In the genomic region with DNA sequence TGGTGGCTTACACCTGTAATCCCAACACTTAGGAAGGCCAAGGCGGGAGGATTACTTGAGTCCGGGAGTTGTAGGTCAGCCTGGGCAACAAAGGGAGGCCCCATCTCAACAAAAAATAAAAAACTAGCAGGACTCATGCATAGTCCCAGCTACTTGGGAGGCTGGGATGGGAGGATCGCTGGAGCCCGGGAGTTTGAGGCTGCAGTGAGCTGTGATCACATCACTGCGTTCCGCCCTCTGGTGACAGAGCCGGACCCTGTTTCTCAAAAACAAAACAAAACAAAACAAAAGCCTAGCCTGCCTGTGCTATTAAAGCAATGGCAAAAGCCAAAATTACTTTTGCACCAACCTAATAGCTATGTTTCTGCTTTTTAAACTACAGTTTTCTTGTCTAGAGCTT, we compare ENCODE assay signal across 1 cellular context.
TF ChIP-seq lines count a peak whose summit lies in the region.

No MANE protein-coding gene starts in this region.

TF ChIP-seq in H1, 55 proteins besides CTCF, POLR2A, EP300 and RAD21:
- TF ChIP-seq POU5F1 (IDR thresholded peaks at IDR 0.05; ENCODE audit: low read depth, low read length) (no peak), CBX8 (IDR thresholded peaks at IDR 0.05; ENCODE audit: borderline replicate concordance, low read depth, low read length) (no peak), CEBPB (IDR thresholded peaks at IDR 0.05; ENCODE audit: low read depth, low read length) (no peak), BACH1 (IDR thresholded peaks at IDR 0.05; ENCODE audit: low read length) (no peak), TBP (IDR thresholded peaks at IDR 0.05; ENCODE audit: low read depth, low read length) (no peak), TCF12 (IDR thresholded peaks at IDR 0.05; ENCODE audit: low read depth, low read length) (no peak), ZNF274 (IDR thresholded peaks at IDR 0.05; ENCODE audit: borderline replicate concordance, extremely low read depth, low read length) (no peak), GABPA (IDR thresholded peaks at IDR 0.05; ENCODE audit: borderline replicate concordance, insufficient read depth, low read length) (no peak), JUN (IDR thresholded peaks at IDR 0.05; ENCODE audit: low read depth, low read length) (no peak), BCL11A (IDR thresholded peaks at IDR 0.05; ENCODE audit: low read depth in 2 of 2, low read length in 2 of 2) (no peak)
- TF ChIP-seq, protein P1, sequence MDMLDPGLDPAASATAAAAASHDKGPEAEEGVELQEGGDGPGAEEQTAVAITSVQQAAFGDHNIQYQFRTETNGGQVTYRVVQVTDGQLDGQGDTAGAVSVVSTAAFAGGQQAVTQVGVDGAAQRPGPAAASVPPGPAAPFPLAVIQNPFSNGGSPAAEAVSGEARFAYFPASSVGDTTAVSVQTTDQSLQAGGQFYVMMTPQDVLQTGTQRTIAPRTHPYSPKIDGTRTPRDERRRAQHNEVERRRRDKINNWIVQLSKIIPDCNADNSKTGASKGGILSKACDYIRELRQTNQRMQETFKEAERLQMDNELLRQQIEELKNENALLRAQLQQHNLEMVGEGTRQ (IDR thresholded peaks at IDR 0.05; ENCODE audit: low read length) = no peak
- TF ChIP-seq, protein P2, sequence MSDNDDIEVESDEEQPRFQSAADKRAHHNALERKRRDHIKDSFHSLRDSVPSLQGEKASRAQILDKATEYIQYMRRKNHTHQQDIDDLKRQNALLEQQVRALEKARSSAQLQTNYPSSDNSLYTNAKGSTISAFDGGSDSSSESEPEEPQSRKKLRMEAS (IDR thresholded peaks at IDR 0.05) = no peak
